Comparison of ENCODE assay signal across 1 cellular context in genomic region chr1:56331207-56331891, GRCh38.
TF ChIP-seq lines count a peak whose summit lies in the region.

No MANE protein-coding gene starts in this region.

TF ChIP-seq in liver, 16 proteins besides CTCF, POLR2A, EP300 and RAD21 (continued from another document):
- TF ChIP-seq ATF3 (IDR thresholded peaks at IDR 0.05) (no peak), FOXA1 (IDR thresholded peaks at IDR 0.05) (no peak)
